24 cellular contexts compared by ENCODE assay signal in genomic region chr22:32335471-32335870, GRCh38. TPM values are rescaled to one million over a fixed set of nuclear protein-coding genes. Genes with fewer than 3 reads are reported as not detected.
DNase-seq lines count a peak whose midpoint lies in the region; ATAC-seq, FAIRE-seq and TF ChIP-seq lines count a peak whose summit lies in the region.
"Had no signal": no experiment of that assay in that cellular context is flagged by ENCODE, and none has a peak within 500 bp of the region (broad histone marks: within the 10 kb centered on the region; RNA-seq: fewer than 3 reads in every experiment).

No MANE protein-coding gene starts in this region.

- H3K9me3 ChIP-seq in H1 (ENCODE audit: insufficient read depth in 2 of 2, low read depth in 1 of 2, low read length in 1 of 2) (no peaks in the 10 kb centered on the region), testis (no peaks in the 10 kb centered on the region), PC-3 (ENCODE audit: low read length) (no peaks in the 10 kb centered on the region)
- H3K9me3 ChIP-seq: BE2C, SJSA1 had no signal

- H3K4me3 Mint-ChIP-seq in chondrocyte (ENCODE audit: unreplicated experiment), result no peak overlapping the region
- H3K4me3 Mint-ChIP-seq in activated T-cell treated with anti-CD3 and anti-CD28 coated beads, Interleukin-2, amount 50 U/mL, for 24 hours, result no peak overlapping the region

- no peak overlapping the region for H3K56ac ChIP-seq in H1 (replicated peaks; ENCODE audit: insufficient read length, low read depth, low read length)

- H3K27me3 ChIP-seq in H1 (replicated peaks in 1 of 4; ENCODE audit: control insufficient read depth in 3 of 4, extremely low read depth in 1 of 4, insufficient read depth in 3 of 4, low read length in 3 of 4), result peaks cover 0 to 1% (median 0%) of the 10 kb centered on the region in 4 experiments; a peak in 1 of 7 replicates
- no peaks in the 10 kb centered on the region for H3K27me3 ChIP-seq in testis
- peaks cover 17% of the 10 kb centered on the region for H3K27me3 ChIP-seq in PC-3 (ENCODE audit: low read length)
- H3K27me3 ChIP-seq: BE2C, SJSA1 had no signal

- H3K4me1 ChIP-seq in H1 (replicated peaks in 1 of 4; ENCODE audit: control insufficient read depth in 3 of 4, insufficient read depth in 4 of 4, low read length in 3 of 4) (peaks cover 4 to 13% (median 6%) of the 10 kb centered on the region in 4 experiments; a peak in 5 of 7 replicates), testis (peaks cover 6% of the 10 kb centered on the region), PC-3 (ENCODE audit: insufficient read depth, low read length) (no peaks in the 10 kb centered on the region)
- H3K4me1 ChIP-seq: BE2C, SJSA1 had no signal

- CTCF ChIA-PET in H1 (lab: Charles Lee; ENCODE audit: partially characterized antibody) (interaction anchor here (0.7 to 2.6 kb wide), 10 partner anchors 10 to 130 kb away, joined by 3 to 9 read pairs (median 4); partner anchors contain the start of gene RFPL2), PC-3 (lab: Charles Lee) (no interaction called here)

- no peaks in the 10 kb centered on the region for H3K36me3 ChIP-seq in H1 (ENCODE audit: control insufficient read depth in 2 of 4, insufficient read depth in 4 of 4, low read length in 3 of 4)
- no peaks in the 10 kb centered on the region for H3K36me3 ChIP-seq in testis (ENCODE audit: low read depth, missing control alignments)
- no peaks in the 10 kb centered on the region for H3K36me3 ChIP-seq in PC-3 (ENCODE audit: low read depth, low read length)
- H3K36me3 ChIP-seq: BE2C, SJSA1 had no signal

- peaks cover 19% of the 10 kb centered on the region for H3K27me3 Mint-ChIP-seq in chondrocyte (ENCODE audit: low read depth)
- H3K27me3 Mint-ChIP-seq in activated T-cell treated with anti-CD3 and anti-CD28 coated beads, Interleukin-2, amount 50 U/mL, for 24 hours, result peaks cover 39% of the 10 kb centered on the region

- no peak overlapping the region for H3K4ac ChIP-seq in H1 (replicated peaks; ENCODE audit: insufficient read length, low read depth, low read length)

- peak overlapping the region; percentile 71; the same call in 1 of the 2 replicates for H3K18ac ChIP-seq in H1 (ENCODE audit: extremely low read depth, low read length)

- H3K27ac ChIP-seq in H1 (ENCODE audit: low read depth, low read length) (peak overlapping the region; percentile 23; the same call in 1 of the 2 replicates), testis (no peak overlapping the region), PC-3 (ENCODE audit: low read length) (no peak overlapping the region)
- H3K27ac ChIP-seq: SJSA1 had no signal

- peak overlapping the region; percentile 71; the same call in 1 of the 2 replicates for H2BK5ac ChIP-seq in H1 (ENCODE audit: low read depth, low read length)

- H4K5ac ChIP-seq in H1 (ENCODE audit: insufficient read length, low read depth, low read length), result peak overlapping the region; percentile 16

- peak overlapping the region; percentile 88 for H2BK120ac ChIP-seq in H1 (replicated peaks; ENCODE audit: low read depth, low read length)

- WGBS in H1 (ENCODE audit: extremely low coverage in 1 of 2, insufficient coverage in 1 of 2, insufficient read length in 1 of 2, insufficient replicate concordance in 2 of 2, low coverage in 1 of 2, low lambda C conversion rate in 2 of 2, missing lambda C conversion rate in 1 of 2), 2 experiments, result 92% methylated on average over 10 of the region's 10 CpGs; no CpG with 5 or more reads in 1 of the 2 experiments
- 92 to 96% methylated on average over 5 to 10 of the region's 10 CpGs for WGBS in testis, 2 donors

- H2BK15ac ChIP-seq in H1 (ENCODE audit: low read length), result peak overlapping the region; percentile 97; the same call in 1 of the 2 replicates

- H2BK12ac ChIP-seq in H1 (ENCODE audit: low read depth, low read length), result peak overlapping the region; percentile 61

- H3K9me2 ChIP-seq in PC-3 (replicated peaks; ENCODE audit: low read length), result no peaks in the 10 kb centered on the region

- no peaks in the 10 kb centered on the region for H3F3A ChIP-seq in PC-3 (ENCODE audit: low read length, unreplicated experiment)

- no peak overlapping the region for H3K14ac ChIP-seq in H1 (ENCODE audit: insufficient read length)

- H3K9ac ChIP-seq in H1 (replicated peaks in 1 of 4; ENCODE audit: extremely low read depth in 1 of 4, low read depth in 3 of 4, low read length in 3 of 4) (peak overlapping the region in 1 of 4 experiments; percentile 14; a peak in 2 of 7 replicates), PC-3 (ENCODE audit: low read length) (no peak overlapping the region)

- no peaks in the 10 kb centered on the region for H3K36me3 Mint-ChIP-seq in chondrocyte (ENCODE audit: low read depth)
- no peaks in the 10 kb centered on the region for H3K36me3 Mint-ChIP-seq in activated T-cell treated with anti-CD3 and anti-CD28 coated beads, Interleukin-2, amount 50 U/mL, for 24 hours (ENCODE audit: low read depth)

- TF ChIP-seq RAD21 in H1 (IDR thresholded peaks at IDR 0.05 in 1 of 2, conservative IDR thresholded peaks at IDR 0.05 in 1 of 2; ENCODE audit: low read depth in 2 of 2, low read length in 2 of 2), result no peak

- H3K23me2 ChIP-seq in H1 (ENCODE audit: low read depth, low read length), result peaks cover 8% of the 10 kb centered on the region; the same call in 1 of the 2 replicates

- H2AK5ac ChIP-seq in H1 (ENCODE audit: low read depth, low read length), result no peak overlapping the region

- H3K79me2 ChIP-seq in H1 (ENCODE audit: control insufficient read depth in 1 of 2, insufficient read depth in 2 of 2, low read length in 2 of 2), result no peaks in the 10 kb centered on the region
- no peaks in the 10 kb centered on the region for H3K79me2 ChIP-seq in PC-3 (ENCODE audit: low read length)

- no peak for FAIRE-seq in H1 (lab: Jason Lieb, UNC)
- FAIRE-seq: D721Med, GM19239, H54 had no signal

- H3K9me3 Mint-ChIP-seq in chondrocyte (ENCODE audit: low read depth), result no peaks in the 10 kb centered on the region
- no peaks in the 10 kb centered on the region for H3K9me3 Mint-ChIP-seq in activated T-cell treated with anti-CD3 and anti-CD28 coated beads, Interleukin-2, amount 50 U/mL, for 24 hours

- BruUV-seq in PC-3 (replicated peaks; lab: Mats Ljungman, UMichigan), result no TSS peak

- POLR2A ChIA-PET in H1 (lab: Charles Lee; ENCODE audit: partially characterized antibody), result interaction anchor here (0.9 to 3.0 kb wide), 5 partner anchors 9 to 22 kb away, joined by 3 to 11 read pairs (median 3); no protein-coding TSS in a partner anchor
- POLR2A ChIA-PET in PC-3 (lab: Charles Lee; ENCODE audit: unreplicated experiment), result no interaction called here

- 0 out of 2 replicates have a peak, but pooled peaks cover 3% of the 10 kb centered on the region for H3K79me1 ChIP-seq in H1 (ENCODE audit: low read depth, low read length)

- H3K23ac ChIP-seq in H1 (ENCODE audit: insufficient read length), result no peak overlapping the region

- H4K20me1 ChIP-seq in H1 (replicated peaks in 1 of 2; ENCODE audit: control insufficient read depth in 1 of 2, insufficient read depth in 2 of 2, low read length in 2 of 2) (peaks cover 0 to 4% of the 10 kb centered on the region in 2 experiments), PC-3 (ENCODE audit: low read length) (no peaks in the 10 kb centered on the region)

- intact Hi-C loops in testis (cut with DNase I; ENCODE audit: low total_unique reads), result no loop called here
- intact Hi-C loops in PC-3 (cut with micrococcal nuclease), result no loop called here

- H4K91ac ChIP-seq in H1 (replicated peaks; ENCODE audit: insufficient read length, low read length), result peak overlapping the region; percentile 76

- no peak for TF ChIP-seq CTCF in chondrocyte (IDR thresholded peaks at IDR 0.05)
- no peak for TF ChIP-seq CTCF in H1 (IDR thresholded peaks at IDR 0.05; ENCODE audit: control extremely low read depth in 1 of 3, insufficient read depth in 1 of 3, low read depth in 1 of 3, low read length in 3 of 3)
- TF ChIP-seq CTCF in testis (IDR thresholded peaks at IDR 0.05), result no peak
- TF ChIP-seq CTCF in PC-3 (conservative IDR thresholded peaks at IDR 0.05; ENCODE audit: low read depth, low read length), result no peak

- no peak overlapping the region for H4K8ac ChIP-seq in H1 (ENCODE audit: extremely low read depth, insufficient read depth, low read length)

- H2AFZ ChIP-seq in H1 (ENCODE audit: low read length) (no peak overlapping the region), PC-3 (ENCODE audit: low read length) (no peak overlapping the region)

- DNase-seq in chondrocyte (ENCODE audit: low spot score) (peak; percentile 68), H1 (ENCODE audit: low read depth in 1 of 2, low spot score in 2 of 2) (peak in 1 of 2 experiments; percentile 45), mesenteric fat pad (ENCODE audit: low spot score) (peak; percentile 53), testis (peak; percentile 9), PC-3 (no peak)
- no peak for DNase-seq in activated T-cell treated with anti-CD3 and anti-CD28 coated beads, Interleukin-2, amount 50 U/mL, for 24 hours
- DNase-seq: BE2C, DMS53, EL, GF-D8, KBM-7, NCI-H1092 treated with DMSO at 0.1 percent for 48 hours, NCI-H2081, NCI-H2171, NCI-H345, NCI-H524 had no signal

- H3K27ac Mint-ChIP-seq in chondrocyte (ENCODE audit: unreplicated experiment), result no peak overlapping the region
- H3K27ac Mint-ChIP-seq in activated T-cell treated with anti-CD3 and anti-CD28 coated beads, Interleukin-2, amount 50 U/mL, for 24 hours, result no peak overlapping the region

- H2BK20ac ChIP-seq in H1 (ENCODE audit: low read length), result peak overlapping the region; percentile 93

- TF ChIP-seq EP300 in H1 (IDR thresholded peaks at IDR 0.05; ENCODE audit: borderline replicate concordance in 1 of 2, low read depth in 2 of 2, low read length in 2 of 2), result no peak

- H3K4me3 ChIP-seq in H1 (ENCODE audit: extremely low read depth in 1 of 4, insufficient read depth in 2 of 4, low read depth in 3 of 4, low read length in 4 of 4) (no peak overlapping the region), testis (no peak overlapping the region), PC-3 (ENCODE audit: low read length) (no peak overlapping the region)
- H3K4me3 ChIP-seq: SJSA1 had no signal

- H3K4me1 Mint-ChIP-seq in chondrocyte (ENCODE audit: low read depth), result no peaks in the 10 kb centered on the region
- no peaks in the 10 kb centered on the region for H3K4me1 Mint-ChIP-seq in activated T-cell treated with anti-CD3 and anti-CD28 coated beads, Interleukin-2, amount 50 U/mL, for 24 hours (ENCODE audit: low read depth)

- no peak overlapping the region; a peak in 1 of 4 replicates for H3K4me2 ChIP-seq in H1 (ENCODE audit: insufficient read depth in 1 of 2, low read depth in 2 of 2, low read length in 2 of 2)
- H3K4me2 ChIP-seq in PC-3 (ENCODE audit: low read length), result no peak overlapping the region

- TF ChIP-seq POLR2A in H1 (IDR thresholded peaks at IDR 0.05; ENCODE audit: control extremely low read depth in 1 of 2, low read depth in 2 of 2, low read length in 2 of 2) (no peak), testis (IDR thresholded peaks at IDR 0.05) (no peak)

- ATAC-seq in HG03432 (IDR thresholded peaks at IDR 0.05; ENCODE audit: unreplicated experiment) (no peak), PC-3 (no peak)

RNA-seq across cellular contexts. Expression of gene RFPL3, which starts 22.2 kb away (rescaled TPM):
- total RNA-seq in chondrocyte, result not detected in 3 replicates
- total RNA-seq in H1 (2021; fragmentation: NEBNext Ultra II Directional; extraction: Animal tissue kit (Norgen Biotek cat#: 25700)), result 0.24 TPM in 1 of 2 replicates, not detected in the other
- 0.08 TPM in 2 replicates for polyA plus RNA-seq in H1 (2011; rRNA removed)
- polyA plus RNA-seq in H1 (2011; cell fraction: cytosol; rRNA removed), result 0.14 TPM
- polyA plus RNA-seq in H1 (2011; cell fraction: nucleus; rRNA removed), result not detected
- 0.17 to 0.18 TPM in 2 of 4 replicates, not detected in the others for polyA plus RNA-seq in H1 (2012, experiment 1 of 2)
- polyA plus RNA-seq in H1 (2012, experiment 2 of 2), result not detected
- polyA plus RNA-seq in H1 (2013, experiment 1 of 2), result 0.12 TPM
- 0.24 TPM for polyA plus RNA-seq in H1 (2013, experiment 2 of 2)
- not detected in 2 replicates for polyA minus RNA-seq in H1 (2011; rRNA and poly(A)+ RNA removed)
- polyA minus RNA-seq in H1 (2011; cell fraction: cytosol; rRNA and poly(A)+ RNA removed), result not detected
- not detected for polyA minus RNA-seq in H1 (2011; cell fraction: nucleus; rRNA and poly(A)+ RNA removed)
- not detected for total RNA-seq in mesenteric fat pad
- 1 to 10 TPM; 2.6 to 3.6 TPM for total RNA-seq in testis
- polyA plus RNA-seq in testis (ENCODE audit: insufficient read depth, low read depth, low replicate concordance), result 4.1 TPM
- not detected in 2 replicates for total RNA-seq in PC-3 (2014; rRNA removed)
- total RNA-seq: A673, OCI-LY7, Right ventricle myocardium inferior, SJSA1 had no signal

Comparison
In these comparisons a context has a peak if more than half of its experiments do, and no peak if none do; other contexts are left out.
1. DNase-seq: peak in chondrocyte (single experiment), mesenteric fat pad (single experiment) and testis (single experiment); none in activated T-cell treated with anti-CD3 and anti-CD28 coated beads, Interleukin-2, amount 50 U/mL, for 24 hours (single experiment) and PC-3 (single experiment).